Comparison of ENCODE assay signal across 8 cellular contexts in the genomic region with DNA sequence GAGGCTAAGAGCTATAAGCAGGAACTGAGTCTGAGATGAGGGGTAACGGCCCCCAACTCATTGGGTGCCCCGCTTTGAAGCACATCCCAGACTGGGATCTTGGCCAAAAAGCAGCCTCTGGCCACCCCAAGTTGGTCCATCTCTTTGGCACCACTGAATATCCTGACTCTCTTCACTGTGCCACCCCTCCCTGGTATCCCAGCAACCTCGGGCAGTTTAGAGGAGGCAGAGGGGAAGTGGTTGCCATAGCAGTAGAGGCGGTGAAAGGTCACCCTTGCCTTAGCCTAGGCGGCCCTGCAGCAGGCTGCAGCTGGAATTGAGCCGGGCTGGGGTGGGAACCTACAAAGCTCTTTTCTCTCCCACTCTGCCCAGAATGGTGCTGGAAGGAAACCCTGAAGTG. TPM values are rescaled to one million over a fixed set of nuclear protein-coding genes. Genes with fewer than 3 reads are reported as not detected.
DNase-seq lines count a peak whose midpoint lies in the region; ATAC-seq and TF ChIP-seq lines count a peak whose summit lies in the region.

No MANE protein-coding gene starts in this region.

- intact Hi-C loops in heart left ventricle (cut with DNase I) (loop anchor here in 1 of 10 donors (2.0 kb wide), 1 partner anchor 29 kb away; the partner anchor contains the start of gene MRPL11), cardiac septum (cut with DNase I) (no loop called here)

- ATAC-seq in heart left ventricle (no peak), GM18868 (IDR thresholded peaks at IDR 0.05; ENCODE audit: unreplicated experiment) (no peak), HG02884 (IDR thresholded peaks at IDR 0.05; ENCODE audit: unreplicated experiment) (no peak)

- DNase-seq in heart left ventricle, result peak in 4 of 5 donors; percentile 32 to 47 (median 40)
- no peak for DNase-seq in cardiac septum (ENCODE audit: low spot score)
- peak in 1 of 3 donors; percentile 59 for DNase-seq in Peyer's patch
- peak; percentile 47 for DNase-seq in nephron progenitor cell
- DNase-seq in stimulated activated CD4-positive, alpha-beta T cell treated with anti-CD3 and anti-CD28 coated beads, Interleukin-2, amount 100 ng/mL, for 48 hours, result no peak

- H3K9me3 ChIP-seq in heart left ventricle (peaks cover 0 to 7% (median 0%) of the 10 kb centered on the region in 12 donors), Peyer's patch (no peaks in the 10 kb centered on the region), duodenal mucosa (ENCODE audit: control insufficient read depth in 1 of 2, low read length in 2 of 2) (no peaks in the 10 kb centered on the region)

- WGBS in heart left ventricle, 4 donors, result 59 to 64% (median 60%) methylated on average over 6 of the region's 6 CpGs

- TF ChIP-seq CTCF in heart left ventricle (IDR thresholded peaks at IDR 0.05), result no peak
- TF ChIP-seq CTCF in Peyer's patch (IDR thresholded peaks at IDR 0.05), result no peak
- TF ChIP-seq CTCF in nephron progenitor cell (IDR thresholded peaks at IDR 0.05), result no peak

- peak overlapping the region; percentile 91 for H3K4me3 Mint-ChIP-seq in nephron progenitor cell

- H3K9me3 Mint-ChIP-seq in nephron progenitor cell, result peaks cover 10% of the 10 kb centered on the region

- TF ChIP-seq POLR2A in heart left ventricle (IDR thresholded peaks at IDR 0.05) (no peak), Peyer's patch (IDR thresholded peaks at IDR 0.05) (no peak)

- H3K36me3 ChIP-seq in heart left ventricle (peaks cover 0 to 23% (median 8%) of the 10 kb centered on the region in 9 donors), Peyer's patch (peaks cover 0 to 7% (median 0%) of the 10 kb centered on the region in 3 donors), duodenal mucosa (ENCODE audit: control insufficient read depth in 1 of 2, insufficient read depth in 2 of 2, low read length in 2 of 2) (peaks cover 0 to 8% of the 10 kb centered on the region in 2 donors)

- peaks cover 20% of the 10 kb centered on the region for H3K27me3 Mint-ChIP-seq in nephron progenitor cell (ENCODE audit: low read depth, poor library complexity)

- H3K4me3 ChIP-seq in heart left ventricle (peak overlapping the region in 11 of 12 donors; percentile 51 to 88 (median 73)), Peyer's patch (peak overlapping the region in 3 of 4 donors; percentile 75 to 97 (median 85)), duodenal mucosa (ENCODE audit: low read depth in 1 of 2, low read length in 2 of 2) (peak overlapping the region; percentile 65 to 74)

- peaks cover 49% of the 10 kb centered on the region for H3K4me1 Mint-ChIP-seq in nephron progenitor cell

- H3K27me3 ChIP-seq in heart left ventricle (no peaks in the 10 kb centered on the region), Peyer's patch (no peaks in the 10 kb centered on the region), duodenal mucosa (ENCODE audit: control insufficient read depth in 1 of 2, insufficient read depth in 2 of 2, low read length in 2 of 2) (no peaks in the 10 kb centered on the region)

- H3K27ac ChIP-seq in heart left ventricle (peak overlapping the region in 1 of 12 donors; percentile 27), Peyer's patch (peak overlapping the region in 1 of 4 donors; percentile 89), duodenal mucosa (ENCODE audit: low read depth, low read length) (no peak overlapping the region)

- peak overlapping the region in 1 of 2 donors; percentile 59 for H3K9ac ChIP-seq in duodenal mucosa (ENCODE audit: low read depth in 1 of 2, low read length in 2 of 2)

- H3K27ac Mint-ChIP-seq in nephron progenitor cell, result no peak overlapping the region

- peaks cover 6% of the 10 kb centered on the region for H3K36me3 Mint-ChIP-seq in nephron progenitor cell (ENCODE audit: low read depth)

- peaks cover 0 to 35% (median 12%) of the 10 kb centered on the region in 12 donors for H3K4me1 ChIP-seq in heart left ventricle
- peaks cover 3 to 17% (median 6%) of the 10 kb centered on the region in 4 donors for H3K4me1 ChIP-seq in Peyer's patch
- H3K4me1 ChIP-seq in duodenal mucosa (ENCODE audit: control insufficient read depth in 1 of 2, insufficient read depth in 2 of 2, low read length in 2 of 2), result peaks cover 10 to 12% of the 10 kb centered on the region in 2 donors

RNA-seq across cellular contexts. Expression of gene PELI3, which starts 1.1 kb away (rescaled TPM):
- total RNA-seq in heart left ventricle (10 to 100 TPM in 3 of 9 donors, 1 to 10 TPM in 6; 7.2 to 26.2 (median 8.0) TPM), cardiac septum (7.7 TPM), Peyer's patch (10 to 100 TPM in 2 of 4 donors, 1 to 10 TPM in 2; 5.6 to 11.6 (median 10.0) TPM)
- 1 to 10 TPM; 5.8 to 9.2 TPM for polyA plus RNA-seq in heart left ventricle

RNA-seq across cellular contexts. Expression of gene DPP3, which starts 12.5 kb away (rescaled TPM):
- 10 to 100 TPM in 6 of 9 donors, 1 to 10 TPM in 3; 6.2 to 43.1 (median 14.9) TPM for total RNA-seq in heart left ventricle
- 10 to 100 TPM in 1 of 2 donors, 1 to 10 TPM in 1; 6.4 to 35.5 TPM for polyA plus RNA-seq in heart left ventricle
- total RNA-seq in cardiac septum, result 13.2 TPM
- 10 to 100 TPM; 58.3 to 66.8 (median 63.2) TPM for total RNA-seq in Peyer's patch

RNA-seq across cellular contexts. Expression of gene MRPL11, which starts 29.1 kb away (rescaled TPM):
- total RNA-seq in heart left ventricle (10 to 100 TPM; 38.9 to 56.9 (median 47.4) TPM), cardiac septum (40.3 TPM), Peyer's patch (10 to 100 TPM; 24.7 to 34.9 (median 28.9) TPM)
- 10 to 100 TPM; 48.9 to 62.8 TPM for polyA plus RNA-seq in heart left ventricle

RNA-seq across cellular contexts. Expression of gene BBS1, which starts 42.7 kb away (rescaled TPM):
- total RNA-seq in heart left ventricle (10 to 100 TPM; 15.8 to 51.8 (median 18.7) TPM), cardiac septum (19.5 TPM), Peyer's patch (100 to 1,000 TPM in 1 of 4 donors, 10 to 100 TPM in 3; 25.6 to 167 (median 73.4) TPM)
- 10 to 100 TPM; 11.0 to 11.9 TPM for polyA plus RNA-seq in heart left ventricle

RNA-seq across cellular contexts. Expression of gene NPAS4, which starts 46.9 kb away (rescaled TPM):
- under 1 TPM in 1 of 9 donors, not detected in 8; 0.75 TPM for total RNA-seq in heart left ventricle
- polyA plus RNA-seq in heart left ventricle, result under 1 TPM in 1 of 2 donors, not detected in 1; 0.04 TPM
- not detected for total RNA-seq in cardiac septum
- total RNA-seq in Peyer's patch, result not detected

Comparison
In these comparisons a context has a peak if more than half of its experiments do, and no peak if none do; other contexts are left out.
1. DNase-seq: peak in heart left ventricle (4 of 5) and nephron progenitor cell (single experiment); none in cardiac septum (single experiment) and stimulated activated CD4-positive, alpha-beta T cell treated with anti-CD3 and anti-CD28 coated beads, Interleukin-2, amount 100 ng/mL, for 48 hours (0 of 2).
2. Peak in every context shown above with its lines, with median percentiles within 50 percentile points of each other: H3K4me3 ChIP-seq.